In the genomic region with DNA sequence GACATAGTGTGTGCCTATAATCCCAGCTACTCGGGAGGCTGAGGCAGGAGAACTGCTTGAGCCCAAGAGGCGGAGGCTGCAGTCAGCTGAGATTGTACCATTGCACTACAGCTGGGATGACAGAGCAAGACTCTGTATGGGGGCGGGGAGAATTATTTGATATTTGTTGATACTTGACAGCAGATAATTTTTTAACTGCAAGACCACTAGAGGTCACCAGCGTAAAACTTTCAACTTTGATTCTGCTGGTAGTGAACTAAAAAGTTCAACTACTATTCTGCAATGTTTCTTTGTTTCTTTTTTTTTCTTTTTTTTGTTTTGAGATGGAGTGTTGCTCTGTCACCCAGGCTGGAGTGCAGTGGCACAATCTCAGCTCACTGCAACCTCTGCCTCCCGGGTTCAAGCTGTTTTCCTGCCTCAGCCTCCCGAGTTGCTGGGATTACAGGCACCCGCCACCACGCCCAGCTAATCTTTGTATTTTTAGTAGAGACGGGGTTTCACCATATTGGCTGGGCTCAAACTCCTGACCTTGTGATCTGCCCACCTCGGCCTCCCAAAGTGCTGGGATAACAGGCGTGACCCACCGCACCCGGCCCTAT, we compare ENCODE assay signal across 8 cellular contexts. TPM values are rescaled to one million over a fixed set of nuclear protein-coding genes. Genes with fewer than 3 reads are reported as not detected.
DNase-seq lines count a peak whose midpoint lies in the region; ATAC-seq and TF ChIP-seq lines count a peak whose summit lies in the region.
"Not testable (repeated sequence)": the region's sequence is repeated elsewhere in the genome, so short reads cannot be mapped to it uniquely, and the experiment has no call there.

No MANE protein-coding gene starts in this region.

- CTCF ChIA-PET in HEK293T (lab: Yijun Ruan, JAX): interaction anchor here (0.6 to 2.0 kb wide), 4 partner anchors 9 to 102 kb away, joined by 3 to 7 read pairs (median 4); a partner anchor contains a TSS

- ATAC-seq in activated naive CD8-positive, alpha-beta T cell treated with anti-CD3 and anti-CD28 coated beads, Interleukin-2, amount 10 ng/mL, durations not matched to agents 7 days and 5 days (ENCODE audit: low read depth): peak; percentile 63
- peak; percentile 64 to 72 for ATAC-seq in naive B cell (ENCODE audit: low read depth in 2 of 2)

- H3K27me3 ChIP-seq in stomach: not testable (repeated sequence)

- not testable (repeated sequence) for TF ChIP-seq EP300 in stomach (IDR thresholded peaks at IDR 0.05)

- H3K4me1 Mint-ChIP-seq in activated naive CD8-positive, alpha-beta T cell treated with anti-CD3 and anti-CD28 coated beads, Interleukin-2, amount 10 ng/mL, durations not matched to agents 7 days and 5 days: not testable (repeated sequence)
- H3K4me1 Mint-ChIP-seq in naive B cell: peaks cover 21 to 58% (median 43%) of the 10 kb centered on the region in 3 donors

- H3K27ac Mint-ChIP-seq in activated naive CD8-positive, alpha-beta T cell treated with anti-CD3 and anti-CD28 coated beads, Interleukin-2, amount 10 ng/mL, durations not matched to agents 7 days and 5 days: not testable (repeated sequence)
- H3K27ac Mint-ChIP-seq in naive B cell: peak overlapping the region in 4 of 6 donors; percentile 64 to 80 (median 69)

- POLR2A ChIA-PET in HEK293T (lab: Yijun Ruan, JAX): interaction anchor here (1.0 kb wide), 1 partner anchor 45 kb away, joined by 3 read pairs; a partner anchor contains a TSS
- POLR2A ChIA-PET in activated naive CD8-positive, alpha-beta T cell treated with anti-CD3 and anti-CD28 coated beads, Interleukin-2, amount 10 ng/mL, durations not matched to agents 7 days and 5 days (lab: Charles Lee): interaction anchor here (0.8 kb wide), 1 partner anchor 228 kb away, joined by 3 read pairs; no protein-coding TSS in a partner anchor

- not testable (repeated sequence) for H3K9me3 ChIP-seq in stomach

- H3K4me1 ChIP-seq in stomach: peaks cover 5 to 43% (median 16%) of the 10 kb centered on the region in 4 donors

- DNase-seq in DMS79 treated with DMSO at 0.1 percent for 48 hours (lab: John Stamatoyannopoulos, UW) (peak; percentile 26), HEK293T (ENCODE audit: extremely low spot score) (peak; percentile 46), NCI-H146 (lab: John Stamatoyannopoulos, UW) (peak; percentile 29), SK-N-DZ (ENCODE audit: low spot score) (peak; percentile 50), fibroblast of villous mesenchyme (ENCODE audit: low read depth) (peak; percentile 80), naive B cell (peak; percentile 57)
- not testable (repeated sequence) for DNase-seq in activated naive CD8-positive, alpha-beta T cell treated with anti-CD3 and anti-CD28 coated beads, Interleukin-2, amount 10 ng/mL, durations not matched to agents 7 days and 5 days; stomach

- H3K27ac ChIP-seq in stomach: not testable (repeated sequence)

- TF ChIP-seq POLR2A in stomach (IDR thresholded peaks at IDR 0.05): not testable (repeated sequence)

- intact Hi-C loops in stomach (cut with DNase I; ENCODE audit: low total_unique reads): loop anchor here (10.0 kb wide), 1 partner anchor 105 kb away; no protein-coding TSS in a partner anchor

- WGBS in stomach, 5 donors: 60 to 65% (median 63%) methylated on average over 13 of the region's 13 CpGs

- H3K4me3 Mint-ChIP-seq in activated naive CD8-positive, alpha-beta T cell treated with anti-CD3 and anti-CD28 coated beads, Interleukin-2, amount 10 ng/mL, durations not matched to agents 7 days and 5 days: not testable (repeated sequence)
- H3K4me3 Mint-ChIP-seq in naive B cell: peak overlapping the region in 4 of 8 donors; percentile 6 to 72 (median 32)

- H3K4me3 ChIP-seq in fibroblast of villous mesenchyme (ENCODE audit: low read depth, low read length); stomach: not testable (repeated sequence)

- not testable (repeated sequence) for H3K36me3 Mint-ChIP-seq in activated naive CD8-positive, alpha-beta T cell treated with anti-CD3 and anti-CD28 coated beads, Interleukin-2, amount 10 ng/mL, durations not matched to agents 7 days and 5 days; naive B cell

- not testable (repeated sequence) for H3K27me3 Mint-ChIP-seq in activated naive CD8-positive, alpha-beta T cell treated with anti-CD3 and anti-CD28 coated beads, Interleukin-2, amount 10 ng/mL, durations not matched to agents 7 days and 5 days; naive B cell

- H3K9me3 Mint-ChIP-seq in activated naive CD8-positive, alpha-beta T cell treated with anti-CD3 and anti-CD28 coated beads, Interleukin-2, amount 10 ng/mL, durations not matched to agents 7 days and 5 days; naive B cell: not testable (repeated sequence)

- not testable (repeated sequence) for H3K36me3 ChIP-seq in stomach

- TF ChIP-seq CTCF in fibroblast of villous mesenchyme (IDR thresholded peaks at IDR 0.05; ENCODE audit: insufficient read depth, low read depth, low read length) (peak; percentile 55), stomach (IDR thresholded peaks at IDR 0.05) (peak in 5 of 7 experiments; percentile 43 to 62 (median 54))

TF ChIP-seq in HEK293T, 16 proteins besides CTCF, POLR2A, EP300 and RAD21:
- TF ChIP-seq ZNF384 (IDR thresholded peaks at IDR 0.05): peak; percentile 72; the same call in 1 of the 2 replicates
TF ChIP-seq in HEK293T: peak in this region for 1; not testable (repeated sequence) for 15.

RNA-seq across cellular contexts. Expression of a gene that starts 45.2 kb away (rescaled TPM):
- polyA plus RNA-seq in SK-N-DZ (2014; cell fraction: cytosol; rRNA removed): 3.7 and 5.5 TPM in 2 replicates
- polyA plus RNA-seq in SK-N-DZ (2014; cell fraction: nucleus; rRNA removed): 4.2 and 4.7 TPM in 2 replicates
- total RNA-seq in activated naive CD8-positive, alpha-beta T cell treated with anti-CD3 and anti-CD28 coated beads, Interleukin-2, amount 10 ng/mL, durations not matched to agents 7 days and 5 days: 10 to 100 TPM in 1 of 2 experiments, 1 to 10 TPM in 1; 8.9 to 10.2 TPM
- total RNA-seq in fibroblast of villous mesenchyme (5.6 and 6.1 TPM in 2 replicates), stomach (10 to 100 TPM in 1 of 5 donors, 1 to 10 TPM in 2, under 1 TPM in 1, not detected in 1; 0.45 to 15.6 (median 5.4) TPM)
- polyA plus RNA-seq in naive B cell (ENCODE audit: low read depth in 6 of 6) (10 to 100 TPM in 2 of 6 donors, 1 to 10 TPM in 4; 6.2 to 13.5 (median 8.7) TPM), stomach (1 to 10 TPM; 2.7 to 5.8 (median 5.0) TPM)

RNA-seq across cellular contexts. Expression of a gene that starts 46.0 kb away (rescaled TPM):
- 27.4 and 35.2 TPM in 2 replicates for polyA plus RNA-seq in SK-N-DZ (2014; cell fraction: cytosol; rRNA removed)
- 23.1 and 31.2 TPM in 2 replicates for polyA plus RNA-seq in SK-N-DZ (2014; cell fraction: nucleus; rRNA removed)
- total RNA-seq in activated naive CD8-positive, alpha-beta T cell treated with anti-CD3 and anti-CD28 coated beads, Interleukin-2, amount 10 ng/mL, durations not matched to agents 7 days and 5 days: 10 to 100 TPM; 21.8 to 24.1 TPM
- total RNA-seq in fibroblast of villous mesenchyme (53.5 and 83.3 TPM in 2 replicates), stomach (10 to 100 TPM; 13.9 to 91.8 (median 42.4) TPM)
- polyA plus RNA-seq in naive B cell (ENCODE audit: low read depth in 6 of 6) (1 to 10 TPM; 1.6 to 6.1 (median 4.5) TPM), stomach (10 to 100 TPM in 2 of 3 donors, 1 to 10 TPM in 1; 8.1 to 11.3 (median 10.5) TPM)
